1 cellular context compared by ENCODE assay signal in the genomic region with DNA sequence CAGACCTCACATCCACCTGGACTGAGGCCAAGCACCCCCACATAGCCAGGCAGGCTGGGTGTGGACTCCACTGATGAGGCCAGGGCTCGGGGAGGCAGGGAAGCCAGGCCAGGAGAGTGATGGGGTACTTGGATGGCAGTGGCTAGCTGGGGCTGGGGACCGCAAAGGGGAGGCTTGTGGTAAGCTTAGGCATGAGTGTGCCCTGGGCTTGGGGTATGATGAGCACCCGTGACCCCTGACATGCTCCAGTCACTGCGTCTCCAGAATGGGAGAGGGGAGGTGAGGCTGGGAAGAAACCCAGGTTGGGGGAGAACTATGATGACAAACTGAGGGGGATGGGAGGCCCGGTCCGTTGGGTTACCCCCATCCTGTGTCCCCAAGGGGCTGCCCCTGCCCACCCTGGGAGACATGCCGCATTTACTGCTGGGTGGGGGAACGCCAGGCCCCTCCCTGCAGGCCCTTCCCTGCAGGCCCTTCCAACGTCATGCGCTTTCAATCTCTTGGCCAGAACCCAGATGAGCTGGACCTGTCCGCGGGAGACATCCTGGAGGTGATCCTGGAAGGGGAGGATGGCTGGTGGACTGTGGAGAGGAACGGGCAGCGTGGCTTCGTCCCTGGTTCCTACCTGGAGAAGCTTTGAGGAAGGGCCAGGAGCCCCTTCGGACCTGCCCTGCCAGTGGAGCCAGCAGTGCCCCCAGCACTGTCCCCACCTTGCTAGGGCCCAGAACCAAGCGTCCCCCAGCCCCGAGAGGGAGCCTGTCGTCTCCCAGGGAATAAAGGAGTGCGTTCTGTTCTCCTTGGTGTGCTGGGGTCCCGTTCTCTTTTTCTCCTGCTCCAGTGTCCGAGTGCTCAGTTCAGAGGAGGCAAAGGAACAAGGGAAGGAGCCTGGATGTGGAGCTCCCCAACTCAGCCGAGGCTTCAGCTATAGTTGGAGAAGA.
TF ChIP-seq lines count a peak whose summit lies in the region.

No MANE protein-coding gene starts in this region.

TF ChIP-seq in GM12878, 131 proteins besides CTCF, POLR2A, EP300 and RAD21 (continued from another document):
- TF ChIP-seq, protein P1, sequence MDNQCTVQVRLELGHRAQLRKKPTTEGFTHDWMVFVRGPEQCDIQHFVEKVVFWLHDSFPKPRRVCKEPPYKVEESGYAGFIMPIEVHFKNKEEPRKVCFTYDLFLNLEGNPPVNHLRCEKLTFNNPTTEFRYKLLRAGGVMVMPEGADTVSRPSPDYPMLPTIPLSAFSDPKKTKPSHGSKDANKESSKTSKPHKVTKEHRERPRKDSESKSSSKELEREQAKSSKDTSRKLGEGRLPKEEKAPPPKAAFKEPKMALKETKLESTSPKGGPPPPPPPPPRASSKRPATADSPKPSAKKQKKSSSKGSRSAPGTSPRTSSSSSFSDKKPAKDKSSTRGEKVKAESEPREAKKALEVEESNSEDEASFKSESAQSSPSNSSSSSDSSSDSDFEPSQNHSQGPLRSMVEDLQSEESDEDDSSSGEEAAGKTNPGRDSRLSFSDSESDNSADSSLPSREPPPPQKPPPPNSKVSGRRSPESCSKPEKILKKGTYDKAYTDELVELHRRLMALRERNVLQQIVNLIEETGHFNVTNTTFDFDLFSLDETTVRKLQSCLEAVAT (IDR thresholded peaks at IDR 0.05), result no peak
- TF ChIP-seq CREB1 (IDR thresholded peaks at IDR 0.05; ENCODE audit: low read depth), result no peak
- TF ChIP-seq BCL11A (IDR thresholded peaks at IDR 0.05; ENCODE audit: low read depth, low read length), result no peak
- TF ChIP-seq, protein P2, sequence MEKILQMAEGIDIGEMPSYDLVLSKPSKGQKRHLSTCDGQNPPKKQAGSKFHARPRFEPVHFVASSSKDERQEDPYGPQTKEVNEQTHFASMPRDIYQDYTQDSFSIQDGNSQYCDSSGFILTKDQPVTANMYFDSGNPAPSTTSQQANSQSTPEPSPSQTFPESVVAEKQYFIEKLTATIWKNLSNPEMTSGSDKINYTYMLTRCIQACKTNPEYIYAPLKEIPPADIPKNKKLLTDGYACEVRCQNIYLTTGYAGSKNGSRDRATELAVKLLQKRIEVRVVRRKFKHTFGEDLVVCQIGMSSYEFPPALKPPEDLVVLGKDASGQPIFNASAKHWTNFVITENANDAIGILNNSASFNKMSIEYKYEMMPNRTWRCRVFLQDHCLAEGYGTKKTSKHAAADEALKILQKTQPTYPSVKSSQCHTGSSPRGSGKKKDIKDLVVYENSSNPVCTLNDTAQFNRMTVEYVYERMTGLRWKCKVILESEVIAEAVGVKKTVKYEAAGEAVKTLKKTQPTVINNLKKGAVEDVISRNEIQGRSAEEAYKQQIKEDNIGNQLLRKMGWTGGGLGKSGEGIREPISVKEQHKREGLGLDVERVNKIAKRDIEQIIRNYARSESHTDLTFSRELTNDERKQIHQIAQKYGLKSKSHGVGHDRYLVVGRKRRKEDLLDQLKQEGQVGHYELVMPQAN (conservative IDR thresholded peaks at IDR 0.05), result no peak
- TF ChIP-seq, protein P3, sequence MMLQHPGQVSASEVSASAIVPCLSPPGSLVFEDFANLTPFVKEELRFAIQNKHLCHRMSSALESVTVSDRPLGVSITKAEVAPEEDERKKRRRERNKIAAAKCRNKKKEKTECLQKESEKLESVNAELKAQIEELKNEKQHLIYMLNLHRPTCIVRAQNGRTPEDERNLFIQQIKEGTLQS (IDR thresholded peaks at IDR 0.05; ENCODE audit: borderline replicate concordance, extremely low read depth, low read depth, low read length), result no peak
- TF ChIP-seq CHD2 (IDR thresholded peaks at IDR 0.05; ENCODE audit: borderline replicate concordance, low read depth, low read length), result no peak
- TF ChIP-seq MTA2 (IDR thresholded peaks at IDR 0.05; ENCODE audit: low read depth), result no peak
- TF ChIP-seq EGR1 (IDR thresholded peaks at IDR 0.05; ENCODE audit: borderline replicate concordance in 1 of 2, low read depth in 2 of 2, low read length in 2 of 2), result no peak
- no peak for TF ChIP-seq HDAC2 (IDR thresholded peaks at IDR 0.05)
- TF ChIP-seq ATF7 (IDR thresholded peaks at IDR 0.05; ENCODE audit: low read depth), result no peak
- no peak for TF ChIP-seq MXI1 (IDR thresholded peaks at IDR 0.05; ENCODE audit: low read depth, low read length)
- TF ChIP-seq NR2C2 (IDR thresholded peaks at IDR 0.05; ENCODE audit: borderline replicate concordance, control insufficient read depth, insufficient read length, low read depth), result no peak
- TF ChIP-seq NFXL1 (IDR thresholded peaks at IDR 0.05; ENCODE audit: borderline replicate concordance), result no peak
- TF ChIP-seq, protein P4, sequence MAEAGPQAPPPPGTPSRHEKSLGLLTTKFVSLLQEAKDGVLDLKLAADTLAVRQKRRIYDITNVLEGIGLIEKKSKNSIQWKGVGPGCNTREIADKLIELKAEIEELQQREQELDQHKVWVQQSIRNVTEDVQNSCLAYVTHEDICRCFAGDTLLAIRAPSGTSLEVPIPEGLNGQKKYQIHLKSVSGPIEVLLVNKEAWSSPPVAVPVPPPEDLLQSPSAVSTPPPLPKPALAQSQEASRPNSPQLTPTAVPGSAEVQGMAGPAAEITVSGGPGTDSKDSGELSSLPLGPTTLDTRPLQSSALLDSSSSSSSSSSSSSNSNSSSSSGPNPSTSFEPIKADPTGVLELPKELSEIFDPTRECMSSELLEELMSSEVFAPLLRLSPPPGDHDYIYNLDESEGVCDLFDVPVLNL (IDR thresholded peaks at IDR 0.05; ENCODE audit: low read depth, low read length), result no peak
- no peak for TF ChIP-seq SMC3 (IDR thresholded peaks at IDR 0.05; ENCODE audit: borderline replicate concordance, low read length)
